ENCODE assay signal across 10 cellular contexts in genomic region chr2:100417745-100418090, GRCh38. TPM values are rescaled to one million over a fixed set of nuclear protein-coding genes. Genes with fewer than 3 reads are reported as not detected.
DNase-seq lines count a peak whose midpoint lies in the region; ATAC-seq and TF ChIP-seq lines count a peak whose summit lies in the region.
"Had no signal": no experiment of that assay in that cellular context is flagged by ENCODE, and none has a peak within 500 bp of the region (broad histone marks: within the 10 kb centered on the region; RNA-seq: fewer than 3 reads in every experiment).

No MANE protein-coding gene starts in this region.

- peak overlapping the region; percentile 48 for H3K9ac ChIP-seq in mammary epithelial cell (ENCODE audit: insufficient read depth, low read length)

- H3K4me1 ChIP-seq in left ventricle myocardium inferior (peaks cover 39% of the 10 kb centered on the region), mammary epithelial cell (ENCODE audit: insufficient read depth, low read length) (peaks cover 9% of the 10 kb centered on the region), mesodermal cell (ENCODE audit: control insufficient read depth, insufficient read depth, low read length, poor library complexity, severe bottlenecking) (peaks cover 6% of the 10 kb centered on the region), vagina (peaks cover 30% of the 10 kb centered on the region)

- TF ChIP-seq CTCF in left ventricle myocardium inferior (IDR thresholded peaks at IDR 0.05; ENCODE audit: borderline replicate concordance) (no peak), mammary epithelial cell (conservative IDR thresholded peaks at IDR 0.05 in 1 of 2, IDR thresholded peaks at IDR 0.05 in 1 of 2; ENCODE audit: extremely low read depth in 1 of 2, insufficient read depth in 1 of 2, low read depth in 1 of 2, low read length in 2 of 2) (no peak), vagina (IDR thresholded peaks at IDR 0.05) (no peak)

- no peaks in the 10 kb centered on the region for H4K20me1 ChIP-seq in mammary epithelial cell (ENCODE audit: insufficient read depth, low read length)

- dilution Hi-C loops in mammary epithelial cell (cut with HindIII; ENCODE audit: low sequenced_read_pairs) = no loop called here

- H3K27me3 ChIP-seq in left ventricle myocardium inferior (ENCODE audit: low read depth) (no peaks in the 10 kb centered on the region), mammary epithelial cell (ENCODE audit: insufficient read depth, low read length) (no peaks in the 10 kb centered on the region), vagina (no peaks in the 10 kb centered on the region)

- WGBS in mammary epithelial cell (ENCODE audit: low coverage, missing lambda C conversion rate) = 55% methylated on average over 2 of the region's 12 CpGs
- WGBS in mesodermal cell (ENCODE audit: insufficient coverage in 2 of 2), 2 experiments = 7 to 28% methylated on average over 6 to 10 of the region's 12 CpGs

- H3K4me2 ChIP-seq in mammary epithelial cell (ENCODE audit: insufficient read depth, low read depth, low read length) = peak overlapping the region; percentile 99

- H3K79me2 ChIP-seq in mammary epithelial cell (ENCODE audit: insufficient read depth, low read length) = peaks cover 6% of the 10 kb centered on the region

- ATAC-seq in Right ventricle myocardium inferior (no peak), GM21381 (IDR thresholded peaks at IDR 0.05; ENCODE audit: unreplicated experiment) (no peak)

- in situ Hi-C loops in mammary epithelial cell (cut with MboI; ENCODE audit: low sequenced_read_pairs in 2 of 2) = no loop called here

- CTCF ChIA-PET in mammary epithelial cell (lab: Charles Lee; ENCODE audit: low non-redundant PET) = no interaction called here

- H3K36me3 ChIP-seq in left ventricle myocardium inferior (peaks cover 7% of the 10 kb centered on the region), mammary epithelial cell (ENCODE audit: insufficient read depth, low read length) (no peaks in the 10 kb centered on the region), mesodermal cell (ENCODE audit: control insufficient read depth, insufficient read depth, low read length) (peaks cover 12% of the 10 kb centered on the region), vagina (peaks cover 0 to 6% of the 10 kb centered on the region in 2 donors)

- intact Hi-C loops in left ventricle myocardium inferior (cut with micrococcal nuclease) (no loop called here), Right ventricle myocardium inferior (cut with DNase I) (loop anchor here (5.0 kb wide), 1 partner anchor 145 kb away; the partner anchor contains the start of gene PDCL3), mammary epithelial cell (cut with micrococcal nuclease) (loop anchor here (2.0 kb wide), 1 partner anchor 155 kb away; no protein-coding TSS in a partner anchor), vagina (cut with DNase I) (no loop called here)

- peak overlapping the region; percentile 98 for H2AFZ ChIP-seq in mammary epithelial cell (ENCODE audit: low read depth, low read length)

- TF ChIP-seq POLR2A in vagina (IDR thresholded peaks at IDR 0.05) = no peak

- H3K9me3 ChIP-seq in left ventricle myocardium inferior (replicated peaks) (no peaks in the 10 kb centered on the region), mammary epithelial cell (replicated peaks; ENCODE audit: insufficient read depth, low read length) (no peaks in the 10 kb centered on the region), mesodermal cell (ENCODE audit: control insufficient read depth, low read length) (no peaks in the 10 kb centered on the region), vagina (no peaks in the 10 kb centered on the region)

- H3K4me3 ChIP-seq in left ventricle myocardium inferior (peak overlapping the region; percentile 81), mammary epithelial cell (replicated peaks in 1 of 3; ENCODE audit: insufficient read depth in 1 of 3, low read depth in 2 of 3, low read length in 3 of 3) (peak overlapping the region; percentile 65 to 75 (median 66)), mesodermal cell (ENCODE audit: extremely low read depth, insufficient read depth, low read length, poor library complexity, severe bottlenecking) (peak overlapping the region; percentile 83), vagina (peak overlapping the region; percentile 73 to 76)

- DNase-seq in left ventricle myocardium inferior = no peak
- DNase-seq in Right ventricle myocardium inferior (ENCODE audit: missing footprints) = no peak
- DNase-seq in mammary epithelial cell = no peak
- DNase-seq in vagina (ENCODE audit: extremely low spot score in 2 of 2) = no peak
- no peak for DNase-seq in occipital lobe (lab: John Stamatoyannopoulos, UW)
- DNase-seq in NCI-H526 treated with DMSO at 0.1 percent for 48 hours (lab: John Stamatoyannopoulos, UW) = no peak
- DNase-seq: RPMI8226 had no signal

- BruUV-seq in mammary epithelial cell (replicated peaks; lab: Mats Ljungman, UMichigan) = no TSS peak

- H3K27ac ChIP-seq in left ventricle myocardium inferior (replicated peaks) (peak overlapping the region; percentile 84), mammary epithelial cell (ENCODE audit: insufficient read depth, low read depth, low read length) (no peak overlapping the region), mesodermal cell (ENCODE audit: low read depth, low read length, severe bottlenecking) (peak overlapping the region; percentile 73), vagina (peak overlapping the region; percentile 79)

RNA-seq across cellular contexts. Expression of gene CHST10, which starts 0.2 kb away (rescaled TPM):
- total RNA-seq in left ventricle myocardium inferior = 11.6 TPM
- 10.5 TPM for total RNA-seq in Right ventricle myocardium inferior
- total RNA-seq in mammary epithelial cell = 1 to 10 TPM; 6.7 to 9.3 TPM
- polyA plus RNA-seq in mammary epithelial cell = 6.9 TPM
- polyA minus RNA-seq in mammary epithelial cell = 0.41 TPM
- 18.1 TPM for polyA plus RNA-seq in mesodermal cell (2013, experiment 1 of 2)
- 14.5 TPM for polyA plus RNA-seq in mesodermal cell (2013, experiment 2 of 2)
- 5.6 TPM for total RNA-seq in vagina
- total RNA-seq in occipital lobe = 82.2 TPM

RNA-seq across cellular contexts. Expression of gene NMS, which starts 52.6 kb away (rescaled TPM):
- not detected for total RNA-seq in left ventricle myocardium inferior
- not detected for total RNA-seq in Right ventricle myocardium inferior
- total RNA-seq in mammary epithelial cell = not detected
- polyA plus RNA-seq in mammary epithelial cell = not detected
- polyA minus RNA-seq in mammary epithelial cell = not detected
- polyA plus RNA-seq in mesodermal cell (2013, experiment 1 of 2) = not detected
- not detected for polyA plus RNA-seq in mesodermal cell (2013, experiment 2 of 2)
- total RNA-seq in vagina = not detected
- total RNA-seq in occipital lobe = not detected
- total RNA-seq: renal cortical epithelial cell had no signal

Comparison
In these comparisons a context has a peak if more than half of its experiments do, and no peak if none do; other contexts are left out.
1. intact Hi-C loops: an anchor here in Right ventricle myocardium inferior (5.0 kb wide) and mammary epithelial cell (2.0 kb wide); none called in left ventricle myocardium inferior and vagina.